ENCODE assay signal across 1 cellular context in genomic region chr9:137078701-137079400, GRCh38.
TF ChIP-seq lines count a peak whose summit lies in the region.

No MANE protein-coding gene starts in this region.

TF ChIP-seq in K562, 482 proteins besides CTCF, POLR2A, EP300 and RAD21:
- TF ChIP-seq MAFK (IDR thresholded peaks at IDR 0.05; ENCODE audit: low read length): no peak
- no peak for TF ChIP-seq SMAD1 (IDR thresholded peaks at IDR 0.05; ENCODE audit: low read depth, low read length, partially characterized antibody)
- TF ChIP-seq ZNF134 (CRISPR knock-in tag; conservative IDR thresholded peaks at IDR 0.05): no peak
- TF ChIP-seq RNF2 (IDR thresholded peaks at IDR 0.05): no peak
- peak; percentile 25; the same call in 1 of the 2 replicates for TF ChIP-seq ATF3 (IDR thresholded peaks at IDR 0.05)
- no peak for TF ChIP-seq ATF3 (CRISPR knock-in tag; conservative IDR thresholded peaks at IDR 0.05)
- TF ChIP-seq ZBTB33 (CRISPR knock-in tag; IDR thresholded peaks at IDR 0.05): peak; percentile 93
- 0 out of 2 replicates have a peak, but pooled peaks have one; percentile 15 for TF ChIP-seq POLR2G (IDR thresholded peaks at IDR 0.05; ENCODE audit: low read depth, low read length)
- no peak for TF ChIP-seq CHAMP1 (IDR thresholded peaks at IDR 0.05)
